ENCODE assay signal across 12 cellular contexts in the genomic region with DNA sequence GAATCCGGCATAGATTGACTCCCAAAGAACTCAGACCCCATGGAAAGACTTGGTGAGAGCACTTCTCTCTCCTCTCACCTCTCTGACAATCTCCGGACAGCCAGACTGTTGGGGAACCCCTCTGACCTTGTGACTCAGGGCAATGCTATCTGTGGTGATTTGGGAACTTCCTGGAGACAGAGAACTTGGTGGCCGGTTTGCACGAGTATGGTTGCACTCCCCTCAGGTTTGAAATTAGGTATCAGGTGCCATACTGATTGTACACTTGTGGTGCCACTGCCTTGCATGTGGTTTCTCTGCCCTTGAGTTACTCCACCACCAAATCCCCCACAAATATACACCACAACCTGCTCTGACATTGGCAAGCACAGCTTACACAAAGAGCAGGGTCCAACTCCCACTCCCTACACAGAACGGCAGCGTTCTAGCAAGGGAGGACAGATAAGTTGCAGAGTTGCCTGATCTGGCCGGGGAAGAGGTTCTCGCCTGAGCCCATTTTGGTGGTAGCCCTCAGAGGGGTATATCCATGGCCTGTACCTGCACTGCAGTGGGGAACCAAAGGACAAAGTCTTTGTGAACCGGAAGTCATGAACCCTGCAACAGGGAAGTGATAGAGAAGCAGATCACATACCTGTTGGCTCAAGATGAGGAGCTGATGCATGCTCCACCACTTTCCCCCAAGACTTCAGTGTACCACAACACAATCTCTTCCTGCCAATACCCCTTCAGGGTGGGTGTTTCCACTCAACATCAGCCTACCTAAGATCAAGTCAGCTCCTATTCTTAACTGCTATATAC.
DNase-seq lines count a peak whose midpoint lies in the region; ATAC-seq and TF ChIP-seq lines count a peak whose summit lies in the region.
"Had no signal": no experiment of that assay in that cellular context is flagged by ENCODE, and none has a peak within 500 bp of the region (broad histone marks: within the 10 kb centered on the region; RNA-seq: fewer than 3 reads in every experiment).

No MANE protein-coding gene starts in this region.

- BruUV-seq in Panc1 (replicated peaks; lab: Mats Ljungman, UMichigan) = no TSS peak
- BruUV-seq in Caco-2 (replicated peaks; lab: Mats Ljungman, UMichigan) = no TSS peak

- no peaks in the 10 kb centered on the region for H3K36me3 ChIP-seq in Panc1 (ENCODE audit: control insufficient read depth, insufficient read depth, low read length)
- no peaks in the 10 kb centered on the region for H3K36me3 ChIP-seq in Caco-2 (ENCODE audit: control insufficient read depth, insufficient read depth, low read length)
- no peaks in the 10 kb centered on the region for H3K36me3 ChIP-seq in gastrocnemius medialis
- H3K36me3 ChIP-seq: spleen had no signal

- DNase-seq in A172 (ENCODE audit: low spot score) (peak; percentile 36), Panc1 (ENCODE audit: low read depth, low spot score) (no peak), Caco-2 (no peak), left lobe of liver (ENCODE audit: low spot score) (no peak), gastrocnemius medialis (no peak), mesothelial cell of epicardium (ENCODE audit: low spot score in 2 of 2, unreplicated experiment in 2 of 2) (no peak)
- DNase-seq: NCI-H226, spleen had no signal

- H3K27me3 ChIP-seq in Panc1 (ENCODE audit: control insufficient read depth, insufficient read depth, low read length) (no peaks in the 10 kb centered on the region), Caco-2 (replicated peaks; ENCODE audit: control insufficient read depth, insufficient read depth, low read length) (no peaks in the 10 kb centered on the region), gastrocnemius medialis (no peaks in the 10 kb centered on the region)
- H3K27me3 ChIP-seq: spleen had no signal

- H3K4me3 Mint-ChIP-seq in Caco-2 (ENCODE audit: unreplicated experiment) (no peak overlapping the region), mesothelial cell of epicardium (no peak overlapping the region)

- peaks cover 6% of the 10 kb centered on the region for H3K27me3 Mint-ChIP-seq in Caco-2 (ENCODE audit: insufficient read depth, unreplicated experiment)
- peaks cover 5% of the 10 kb centered on the region for H3K27me3 Mint-ChIP-seq in mesothelial cell of epicardium (ENCODE audit: low read depth)

- H3K4me1 Mint-ChIP-seq in Caco-2 (ENCODE audit: low read depth, unreplicated experiment) (no peaks in the 10 kb centered on the region), mesothelial cell of epicardium (no peaks in the 10 kb centered on the region)

- H3K27ac Mint-ChIP-seq in Caco-2 (ENCODE audit: unreplicated experiment) (no peak overlapping the region), mesothelial cell of epicardium (no peak overlapping the region)

- TF ChIP-seq POLR2A in gastrocnemius medialis (IDR thresholded peaks at IDR 0.05) = no peak

- intact Hi-C loops in Panc1 (cut with micrococcal nuclease; ENCODE audit: unreplicated experiment) (no loop called here), Caco-2 (cut with micrococcal nuclease; ENCODE audit: unreplicated experiment) (no loop called here), gastrocnemius medialis (cut with DNase I; ENCODE audit: low total_unique reads) (no loop called here)

- H3K9me3 ChIP-seq in Panc1 (ENCODE audit: control insufficient read depth, insufficient read depth, low read depth, low read length) (no peaks in the 10 kb centered on the region), Caco-2 (peaks cover 5% of the 10 kb centered on the region; the same call in 1 of the 2 replicates), gastrocnemius medialis (peaks cover 0 to 7% (median 0%) of the 10 kb centered on the region in 3 donors)

- CTCF ChIA-PET in Panc1 (lab: Charles Lee) (interaction anchor here (0.7 kb wide), 1 partner anchor 14 kb away, joined by 3 read pairs; no protein-coding TSS in a partner anchor), Caco-2 (lab: Charles Lee) (no interaction called here)

- no peak for TF ChIP-seq CTCF in Panc1 (IDR thresholded peaks at IDR 0.05)
- no peak for TF ChIP-seq CTCF in Caco-2 (IDR thresholded peaks at IDR 0.05; ENCODE audit: insufficient read depth in 1 of 2, low read depth in 1 of 2, low read length in 1 of 2, severe bottlenecking in 1 of 2, unreplicated experiment in 1 of 2)
- no peak for TF ChIP-seq CTCF in gastrocnemius medialis (IDR thresholded peaks at IDR 0.05 in 4 of 5, conservative IDR thresholded peaks at IDR 0.05 in 1 of 5)
- TF ChIP-seq CTCF in mesothelial cell of epicardium (IDR thresholded peaks at IDR 0.05; ENCODE audit: unreplicated experiment) = no peak

- H3K4me3 ChIP-seq in Panc1 (ENCODE audit: low read depth in 2 of 2, low read length in 2 of 2) (no peak overlapping the region), Caco-2 (ENCODE audit: low read depth, low read length) (no peak overlapping the region), gastrocnemius medialis (no peak overlapping the region)
- H3K4me3 ChIP-seq: K562, spleen had no signal

- peaks cover 6% of the 10 kb centered on the region for H3K9me3 Mint-ChIP-seq in Caco-2 (ENCODE audit: unreplicated experiment)
- H3K9me3 Mint-ChIP-seq in mesothelial cell of epicardium = peaks cover 33% of the 10 kb centered on the region

- H3K27ac ChIP-seq in Panc1 (ENCODE audit: low read length) (no peak overlapping the region), gastrocnemius medialis (no peak overlapping the region)
- H3K27ac ChIP-seq: epithelial cell of prostate, spleen had no signal

- H3K4me1 ChIP-seq in Panc1 (ENCODE audit: control insufficient read depth, insufficient read depth, low read length) = no peaks in the 10 kb centered on the region
- no peaks in the 10 kb centered on the region for H3K4me1 ChIP-seq in Caco-2
- no peaks in the 10 kb centered on the region for H3K4me1 ChIP-seq in gastrocnemius medialis

- peak; percentile 54 for ATAC-seq in GM19035 (IDR thresholded peaks at IDR 0.05; ENCODE audit: unreplicated experiment)
- ATAC-seq in HG02885 (IDR thresholded peaks at IDR 0.05; ENCODE audit: poor library complexity, unreplicated experiment) = peak; percentile 53
- ATAC-seq in Panc1 = peak; percentile 42; the same call in 1 of the 2 replicates
- no peak for ATAC-seq in left lobe of liver
- no peak for ATAC-seq in gastrocnemius medialis
- ATAC-seq: K562 had no signal

- H3K36me3 Mint-ChIP-seq in Caco-2 (ENCODE audit: insufficient read depth, unreplicated experiment) (no peaks in the 10 kb centered on the region), mesothelial cell of epicardium (peaks cover 2% of the 10 kb centered on the region)

- in situ Hi-C loops in Panc1 (cut with HindIII; ENCODE audit: low pct_unique_long_range_greater_than_20kb, low sequenced_read_pairs) = no loop called here
- in situ Hi-C loops in gastrocnemius medialis (cut with MboI; ENCODE audit: low sequenced_read_pairs in 4 of 4) = no loop called here

- POLR2A ChIA-PET in Panc1 (lab: Charles Lee) (interaction anchor here (0.6 kb wide), 1 partner anchor 1530 kb away, joined by 3 read pairs; no protein-coding TSS in a partner anchor), Caco-2 (lab: Charles Lee) (no interaction called here)

Comparison
In these comparisons a context has a peak if more than half of its experiments do, and no peak if none do; other contexts are left out.
1. ATAC-seq: peak in GM19035 (single experiment), HG02885 (single experiment) and Panc1 (single experiment); none in left lobe of liver (single experiment) and gastrocnemius medialis (0 of 2).